Comparison of ENCODE assay signal across 1 cellular context in the genomic region with DNA sequence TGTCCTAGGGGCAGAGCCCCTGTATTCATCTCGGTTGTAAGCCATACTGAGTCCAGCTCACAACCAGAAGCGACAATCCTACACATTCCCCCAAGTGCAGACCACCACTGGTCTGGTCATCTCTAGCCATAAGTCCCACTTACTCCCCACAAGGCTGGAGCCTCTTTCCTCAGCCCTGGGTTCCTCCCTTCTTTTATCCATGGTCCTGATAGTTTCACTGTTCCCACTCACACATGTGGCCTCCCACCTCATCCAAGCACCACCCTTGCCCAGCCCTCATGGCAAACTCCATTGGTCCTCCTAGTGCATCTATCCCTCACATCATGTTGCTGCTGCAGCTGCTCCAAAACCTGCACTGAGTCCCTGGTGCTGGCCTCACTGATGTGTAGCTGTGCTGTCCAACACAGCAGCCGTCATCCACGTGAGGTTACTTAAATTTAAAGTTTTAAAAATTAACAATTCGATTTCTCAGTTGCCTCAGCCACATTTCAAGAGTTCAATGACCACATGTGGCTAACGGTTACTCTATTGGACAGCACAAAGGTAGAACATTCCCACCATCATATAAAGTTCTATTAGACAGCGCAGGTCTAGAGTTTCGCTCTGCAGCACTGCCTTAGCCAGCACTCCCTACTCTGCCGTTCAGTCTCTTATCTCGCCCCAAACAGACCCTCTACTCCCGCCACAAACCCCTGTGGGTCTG.
TF ChIP-seq lines count a peak whose summit lies in the region.
"Not testable (repeated sequence)": the region's sequence is repeated elsewhere in the genome, so short reads cannot be mapped to it uniquely, and the experiment has no call there.

No MANE protein-coding gene starts in this region.

TF ChIP-seq in HepG2, 621 proteins besides CTCF, POLR2A, EP300 and RAD21:
- TF ChIP-seq, protein P1, sequence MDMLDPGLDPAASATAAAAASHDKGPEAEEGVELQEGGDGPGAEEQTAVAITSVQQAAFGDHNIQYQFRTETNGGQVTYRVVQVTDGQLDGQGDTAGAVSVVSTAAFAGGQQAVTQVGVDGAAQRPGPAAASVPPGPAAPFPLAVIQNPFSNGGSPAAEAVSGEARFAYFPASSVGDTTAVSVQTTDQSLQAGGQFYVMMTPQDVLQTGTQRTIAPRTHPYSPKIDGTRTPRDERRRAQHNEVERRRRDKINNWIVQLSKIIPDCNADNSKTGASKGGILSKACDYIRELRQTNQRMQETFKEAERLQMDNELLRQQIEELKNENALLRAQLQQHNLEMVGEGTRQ (IDR thresholded peaks at IDR 0.05; ENCODE audit: low read depth, low read length): not testable (repeated sequence)
- TF ChIP-seq, protein P1 (CRISPR knock-in tag; IDR thresholded peaks at IDR 0.05; ENCODE audit: borderline replicate concordance): 0 out of 2 replicates have a peak, but pooled peaks have one; percentile 23
- TF ChIP-seq FOSL2 (CRISPR knock-in tag; IDR thresholded peaks at IDR 0.05) (0 out of 2 replicates have a peak, but pooled peaks have one; percentile 2), ZNF607 (CRISPR knock-in tag; IDR thresholded peaks at IDR 0.05; ENCODE audit: borderline replicate concordance) (0 out of 2 replicates have a peak, but pooled peaks have one; percentile 65), SP1 (IDR thresholded peaks at IDR 0.05) (0 out of 2 replicates have a peak, but pooled peaks have one; percentile 17), CHCHD3 (CRISPR knock-in tag; IDR thresholded peaks at IDR 0.05) (0 out of 2 replicates have a peak, but pooled peaks have one; percentile 15), HNF1B (CRISPR knock-in tag; IDR thresholded peaks at IDR 0.05) (peak; percentile 53; the same call in 1 of the 2 replicates), SRY (CRISPR knock-in tag; IDR thresholded peaks at IDR 0.05) (peak; percentile 6; the same call in 1 of the 2 replicates), ATRX (CRISPR knock-in tag; IDR thresholded peaks at IDR 0.05; ENCODE audit: borderline replicate concordance) (0 out of 2 replicates have a peak, but pooled peaks have one; percentile 7), MZF1 (CRISPR knock-in tag; IDR thresholded peaks at IDR 0.05; ENCODE audit: borderline replicate concordance) (0 out of 2 replicates have a peak, but pooled peaks have one; percentile 21), MAZ (CRISPR knock-in tag; IDR thresholded peaks at IDR 0.05; ENCODE audit: low read depth) (0 out of 2 replicates have a peak, but pooled peaks have one; percentile 5), LCORL (IDR thresholded peaks at IDR 0.05) (0 out of 2 replicates have a peak, but pooled peaks have one; percentile 34), MNT (IDR thresholded peaks at IDR 0.05) (0 out of 2 replicates have a peak, but pooled peaks have one; percentile 36), CBX5 (CRISPR knock-in tag; IDR thresholded peaks at IDR 0.05; ENCODE audit: borderline replicate concordance) (0 out of 2 replicates have a peak, but pooled peaks have one; percentile 31), STAT5B (CRISPR knock-in tag; IDR thresholded peaks at IDR 0.05) (0 out of 2 replicates have a peak, but pooled peaks have one; percentile 47), NFYB (CRISPR knock-in tag; IDR thresholded peaks at IDR 0.05) (peak; percentile 24; the same call in 1 of the 2 replicates), KDM6A (CRISPR knock-in tag; IDR thresholded peaks at IDR 0.05; ENCODE audit: low read depth) (peak; percentile 26; the same call in 1 of the 2 replicates), KLF16 (CRISPR knock-in tag; IDR thresholded peaks at IDR 0.05) (0 out of 4 replicates have a peak, but pooled peaks of 1 of the 2 experiments have one; percentile 52), ETV5 (CRISPR knock-in tag; IDR thresholded peaks at IDR 0.05; ENCODE audit: borderline replicate concordance) (0 out of 2 replicates have a peak, but pooled peaks have one; percentile 5), ZNF572 (CRISPR knock-in tag; IDR thresholded peaks at IDR 0.05) (0 out of 2 replicates have a peak, but pooled peaks have one; percentile 17), ZSCAN31 (CRISPR knock-in tag; IDR thresholded peaks at IDR 0.05; ENCODE audit: low read depth) (0 out of 2 replicates have a peak, but pooled peaks have one; percentile 12), SETDB1 (CRISPR knock-in tag; IDR thresholded peaks at IDR 0.05; ENCODE audit: borderline replicate concordance) (0 out of 2 replicates have a peak, but pooled peaks have one; percentile 46), ZSCAN21 (CRISPR knock-in tag; IDR thresholded peaks at IDR 0.05; ENCODE audit: borderline replicate concordance) (0 out of 2 replicates have a peak, but pooled peaks have one; percentile 2), FUBP1 (CRISPR knock-in tag; IDR thresholded peaks at IDR 0.05; ENCODE audit: borderline replicate concordance) (0 out of 2 replicates have a peak, but pooled peaks have one; percentile 64), AHR (CRISPR knock-in tag; IDR thresholded peaks at IDR 0.05) (0 out of 2 replicates have a peak, but pooled peaks have one; percentile 25), SP2 (CRISPR knock-in tag; IDR thresholded peaks at IDR 0.05) (peak; percentile 47), ZNF24 (IDR thresholded peaks at IDR 0.05) (0 out of 2 replicates have a peak, but pooled peaks have one; percentile 15), ZNF468 (CRISPR knock-in tag; IDR thresholded peaks at IDR 0.05) (0 out of 2 replicates have a peak, but pooled peaks have one; percentile 85), KDM4B (CRISPR knock-in tag; IDR thresholded peaks at IDR 0.05) (0 out of 2 replicates have a peak, but pooled peaks have one; percentile 14), ZNF367 (CRISPR knock-in tag; IDR thresholded peaks at IDR 0.05; ENCODE audit: borderline replicate concordance) (0 out of 2 replicates have a peak, but pooled peaks have one; percentile 39)
- TF ChIP-seq SP1 (CRISPR knock-in tag; IDR thresholded peaks at IDR 0.05); MAZ (IDR thresholded peaks at IDR 0.05; ENCODE audit: borderline replicate concordance, low read depth, low read length); LCORL (CRISPR knock-in tag; IDR thresholded peaks at IDR 0.05): not testable (repeated sequence)
- TF ChIP-seq, protein P2, sequence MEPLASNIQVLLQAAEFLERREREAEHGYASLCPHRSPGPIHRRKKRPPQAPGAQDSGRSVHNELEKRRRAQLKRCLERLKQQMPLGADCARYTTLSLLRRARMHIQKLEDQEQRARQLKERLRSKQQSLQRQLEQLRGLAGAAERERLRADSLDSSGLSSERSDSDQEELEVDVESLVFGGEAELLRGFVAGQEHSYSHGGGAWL (CRISPR knock-in tag; IDR thresholded peaks at IDR 0.05): 0 out of 2 replicates have a peak, but pooled peaks have one; percentile 49
- TF ChIP-seq, protein P3, sequence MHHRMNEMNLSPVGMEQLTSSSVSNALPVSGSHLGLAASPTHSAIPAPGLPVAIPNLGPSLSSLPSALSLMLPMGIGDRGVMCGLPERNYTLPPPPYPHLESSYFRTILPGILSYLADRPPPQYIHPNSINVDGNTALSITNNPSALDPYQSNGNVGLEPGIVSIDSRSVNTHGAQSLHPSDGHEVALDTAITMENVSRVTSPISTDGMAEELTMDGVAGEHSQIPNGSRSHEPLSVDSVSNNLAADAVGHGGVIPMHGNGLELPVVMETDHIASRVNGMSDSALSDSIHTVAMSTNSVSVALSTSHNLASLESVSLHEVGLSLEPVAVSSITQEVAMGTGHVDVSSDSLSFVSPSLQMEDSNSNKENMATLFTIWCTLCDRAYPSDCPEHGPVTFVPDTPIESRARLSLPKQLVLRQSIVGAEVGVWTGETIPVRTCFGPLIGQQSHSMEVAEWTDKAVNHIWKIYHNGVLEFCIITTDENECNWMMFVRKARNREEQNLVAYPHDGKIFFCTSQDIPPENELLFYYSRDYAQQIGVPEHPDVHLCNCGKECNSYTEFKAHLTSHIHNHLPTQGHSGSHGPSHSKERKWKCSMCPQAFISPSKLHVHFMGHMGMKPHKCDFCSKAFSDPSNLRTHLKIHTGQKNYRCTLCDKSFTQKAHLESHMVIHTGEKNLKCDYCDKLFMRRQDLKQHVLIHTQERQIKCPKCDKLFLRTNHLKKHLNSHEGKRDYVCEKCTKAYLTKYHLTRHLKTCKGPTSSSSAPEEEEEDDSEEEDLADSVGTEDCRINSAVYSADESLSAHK (CRISPR knock-in tag; IDR thresholded peaks at IDR 0.05; ENCODE audit: borderline replicate concordance): 0 out of 2 replicates have a peak, but pooled peaks have one; percentile 10
